ENCODE assay signal across 1 cellular context in the genomic region with DNA sequence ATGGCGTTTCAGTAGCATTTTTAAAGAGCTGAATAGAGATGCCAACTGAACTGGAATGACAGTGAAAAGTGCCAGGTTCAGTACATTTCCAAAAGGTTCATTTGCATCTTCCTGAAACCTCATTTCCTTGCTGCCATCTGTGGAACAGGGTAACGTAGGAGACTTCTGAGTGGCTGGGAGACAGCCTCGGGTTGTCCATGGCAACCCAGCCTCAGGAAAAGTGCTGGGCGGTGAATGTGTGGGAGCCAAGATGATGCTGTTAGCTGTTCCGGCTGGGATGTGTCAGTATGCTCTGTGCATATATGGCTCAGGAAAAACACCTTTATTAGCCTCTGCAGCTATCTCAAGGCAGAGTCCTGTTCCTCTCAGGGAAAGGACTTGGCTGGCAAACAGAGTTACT.
TF ChIP-seq lines count a peak whose summit lies in the region.

No MANE protein-coding gene starts in this region.

TF ChIP-seq in IMR-90, 13 proteins besides CTCF, POLR2A, EP300 and RAD21 (continued from another document):
- TF ChIP-seq ELK1 (IDR thresholded peaks at IDR 0.05; ENCODE audit: borderline replicate concordance, low read depth, low read length) (no peak), BHLHE40 (IDR thresholded peaks at IDR 0.05; ENCODE audit: low read depth, low read length) (no peak), FOS (IDR thresholded peaks at IDR 0.05; ENCODE audit: low read depth, low read length) (no peak), RCOR1 (IDR thresholded peaks at IDR 0.05; ENCODE audit: insufficient replicate concordance, low read length) (no peak), MAZ (IDR thresholded peaks at IDR 0.05; ENCODE audit: borderline replicate concordance, low read depth, low read length) (no peak), SMC3 (IDR thresholded peaks at IDR 0.05; ENCODE audit: low read depth, low read length) (no peak), MAFK (IDR thresholded peaks at IDR 0.05; ENCODE audit: low read depth, low read length) (no peak), CHD1 (IDR thresholded peaks at IDR 0.05; ENCODE audit: low read depth, low read length) (no peak), NFE2L2 (IDR thresholded peaks at IDR 0.05; ENCODE audit: low read depth, low read length) (no peak), CEBPB (IDR thresholded peaks at IDR 0.05; ENCODE audit: low read depth, low read length) (no peak), USF2 (IDR thresholded peaks at IDR 0.05; ENCODE audit: low read depth, low read length) (no peak)
TF ChIP-seq in IMR-90: peak in this region for 0.
